Comparison of ENCODE assay signal across 11 cellular contexts in the genomic region with DNA sequence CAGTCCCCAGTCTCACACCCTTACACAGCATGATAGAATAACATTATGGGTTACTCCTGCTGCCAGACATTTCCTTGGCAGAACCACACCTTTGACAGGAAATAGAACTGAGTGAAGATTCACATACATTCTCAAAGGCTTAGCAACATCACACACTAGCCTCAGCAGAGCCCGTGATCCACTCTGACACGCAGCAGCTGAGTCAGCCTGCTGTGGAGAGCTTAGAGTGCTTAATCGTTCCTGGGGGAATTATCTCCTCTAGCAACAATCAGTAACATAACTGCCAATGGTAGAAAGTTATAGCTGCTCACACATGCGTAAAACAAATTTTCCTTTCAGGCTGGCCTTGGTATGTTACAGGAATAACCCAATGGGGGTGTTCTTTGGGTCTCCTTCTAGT.
DNase-seq lines count a peak whose midpoint lies in the region; ATAC-seq, FAIRE-seq and TF ChIP-seq lines count a peak whose summit lies in the region.
"Had no signal": no experiment of that assay in that cellular context is flagged by ENCODE, and none has a peak within 500 bp of the region (broad histone marks: within the 10 kb centered on the region; RNA-seq: fewer than 3 reads in every experiment).

No MANE protein-coding gene starts in this region.

- H3K9ac ChIP-seq in astrocyte (ENCODE audit: low read length): peak overlapping the region; percentile 66

- no peak for ATAC-seq in HG03139 (IDR thresholded peaks at IDR 0.05; ENCODE audit: unreplicated experiment)
- ATAC-seq: activated naive CD4-positive, alpha-beta T cell treated with anti-CD3 and anti-CD28 coated beads, Interleukin-2, amount 50 U/mL, for 72 hours; left colon had no signal

- peak; percentile 100 for FAIRE-seq in astrocyte (lab: Jason Lieb, UNC)

- H2AFZ ChIP-seq in astrocyte (ENCODE audit: low read depth, low read length): no peak overlapping the region

- POLR2A ChIA-PET in BJ (lab: Charles Lee) (no interaction called here), GM10248 (lab: Yijun Ruan, JAX) (no interaction called here)

- H3K27ac ChIP-seq in astrocyte (ENCODE audit: low read depth, low read length): peak overlapping the region; percentile 88

- no peaks in the 10 kb centered on the region for H3K9me3 ChIP-seq in astrocyte (ENCODE audit: insufficient read depth, low read depth, low read length)

- H3K27me3 ChIP-seq in BJ (ENCODE audit: control insufficient read depth, insufficient read depth, low read length) (no peaks in the 10 kb centered on the region), astrocyte (ENCODE audit: insufficient read depth, low read length) (no peaks in the 10 kb centered on the region)

- H3K36me3 Mint-ChIP-seq in astrocyte (ENCODE audit: low read depth, unreplicated experiment): no peaks in the 10 kb centered on the region
- no peaks in the 10 kb centered on the region for H3K36me3 Mint-ChIP-seq in CD14-positive monocyte
- H3K36me3 Mint-ChIP-seq: activated naive CD4-positive, alpha-beta T cell treated with anti-CD3 and anti-CD28 coated beads, Interleukin-2, amount 50 U/mL, for 72 hours had no signal

- H3K4me3 Mint-ChIP-seq in astrocyte (ENCODE audit: unreplicated experiment) (no peak overlapping the region), CD14-positive monocyte (no peak overlapping the region)

- no peak overlapping the region for H3K4me3 ChIP-seq in BJ (ENCODE audit: low read depth, low read length)
- peak overlapping the region; percentile 6 for H3K4me3 ChIP-seq in astrocyte (ENCODE audit: insufficient read depth, low read depth, low read length)

- TF ChIP-seq CTCF in BJ (IDR thresholded peaks at IDR 0.05; ENCODE audit: insufficient read depth, low read depth, low read length): no peak
- no peak for TF ChIP-seq CTCF in astrocyte (IDR thresholded peaks at IDR 0.05; ENCODE audit: insufficient read depth, low read depth, low read length)
- no peak for TF ChIP-seq CTCF in GM10248 (IDR thresholded peaks at IDR 0.05; ENCODE audit: control extremely low read depth, extremely low read depth, low read depth, missing control alignments)
- no peak for TF ChIP-seq CTCF in CD14-positive monocyte (IDR thresholded peaks at IDR 0.05)

- H3K4me1 Mint-ChIP-seq in astrocyte (ENCODE audit: low read depth, unreplicated experiment): peaks cover 53% of the 10 kb centered on the region
- H3K4me1 Mint-ChIP-seq in CD14-positive monocyte: no peaks in the 10 kb centered on the region

- no peaks in the 10 kb centered on the region for H3K36me3 ChIP-seq in BJ (ENCODE audit: control insufficient read depth, insufficient read depth, low read length)
- no peaks in the 10 kb centered on the region for H3K36me3 ChIP-seq in astrocyte (ENCODE audit: insufficient read depth, low read length)

- H3K9me3 Mint-ChIP-seq in astrocyte (ENCODE audit: unreplicated experiment) (peaks cover 3% of the 10 kb centered on the region), CD14-positive monocyte (peaks cover 0 to 3% (median 0%) of the 10 kb centered on the region in 7 donors)
- H3K9me3 Mint-ChIP-seq: activated naive CD4-positive, alpha-beta T cell treated with anti-CD3 and anti-CD28 coated beads, Interleukin-2, amount 50 U/mL, for 72 hours had no signal

- no peaks in the 10 kb centered on the region for H3K79me2 ChIP-seq in astrocyte (ENCODE audit: insufficient read depth, low read length)

- intact Hi-C loops in CD14-positive monocyte (cut with micrococcal nuclease): no loop called here

- H3K27me3 Mint-ChIP-seq in astrocyte (ENCODE audit: low read depth, unreplicated experiment) (no peaks in the 10 kb centered on the region), CD14-positive monocyte (ENCODE audit: low read depth in 3 of 3) (peaks cover 2 to 3% (median 2%) of the 10 kb centered on the region in 3 donors)

- peaks cover 32% of the 10 kb centered on the region for H3K4me1 ChIP-seq in astrocyte (ENCODE audit: insufficient read depth, low read length)

- CTCF ChIA-PET in BJ (lab: Yijun Ruan, JAX) (no interaction called here), GM10248 (lab: Yijun Ruan, JAX) (interaction anchor here (1.1 to 1.4 kb wide), 3 partner anchors 15 to 41 kb away, joined by 3 read pairs; no protein-coding TSS in a partner anchor)

- peak overlapping the region; percentile 96 for H3K27ac Mint-ChIP-seq in astrocyte (ENCODE audit: unreplicated experiment)
- H3K27ac Mint-ChIP-seq in CD14-positive monocyte: no peak overlapping the region
- H3K27ac Mint-ChIP-seq: activated naive CD4-positive, alpha-beta T cell treated with anti-CD3 and anti-CD28 coated beads, Interleukin-2, amount 50 U/mL, for 72 hours had no signal

- H4K20me1 ChIP-seq in astrocyte (ENCODE audit: insufficient read depth, low read length): no peaks in the 10 kb centered on the region

- H3K4me2 ChIP-seq in astrocyte (ENCODE audit: low read length): peak overlapping the region; percentile 51

- peak; percentile 89 for DNase-seq in BJ (ENCODE audit: low read depth)
- DNase-seq in NCI-H1105 (lab: John Stamatoyannopoulos, UW): peak; percentile 8
- peak; percentile 99 for DNase-seq in astrocyte (ENCODE audit: low read depth)
- DNase-seq in kidney glomerular epithelial cell (lab: John Stamatoyannopoulos, UW): peak; percentile 92
- no peak for DNase-seq in GM10248 (ENCODE audit: extremely low spot score)
- DNase-seq in NAMALWA (ENCODE audit: low spot score): no peak
- DNase-seq in CD14-positive monocyte (ENCODE audit: low spot score): no peak
- DNase-seq: SIG-M5 had no signal

Comparison
In these comparisons a context has a peak if more than half of its experiments do, and no peak if none do; other contexts are left out.
1. DNase-seq: peak in BJ (single experiment), NCI-H1105 (single experiment), astrocyte (single experiment) and kidney glomerular epithelial cell (single experiment); none in GM10248 (single experiment), NAMALWA (single experiment) and CD14-positive monocyte (single experiment).